Comparison of ENCODE assay signal across 1 cellular context in genomic region chr6:97654674-97655073, GRCh38.
TF ChIP-seq lines count a peak whose summit lies in the region.

No MANE protein-coding gene starts in this region.

TF ChIP-seq in GM23338, 12 proteins besides CTCF, POLR2A, EP300 and RAD21 (continued from another document):
- TF ChIP-seq ETS1 (IDR thresholded peaks at IDR 0.05) (no peak), ZNF462 (CRISPR knock-in tag; IDR thresholded peaks at IDR 0.05) (no peak), ZNF331 (CRISPR knock-in tag; IDR thresholded peaks at IDR 0.05; ENCODE audit: low read depth) (no peak), EZH2phosphoT487 (IDR thresholded peaks at IDR 0.05; ENCODE audit: unreplicated experiment) (no peak), EZH2 (IDR thresholded peaks at IDR 0.05; ENCODE audit: low read depth, unreplicated experiment) (no peak), POLR2AphosphoS5 (IDR thresholded peaks at IDR 0.05; ENCODE audit: low read depth) (no peak), JUNB (IDR thresholded peaks at IDR 0.05; ENCODE audit: unreplicated experiment) (no peak), NANOG (IDR thresholded peaks at IDR 0.05; ENCODE audit: borderline replicate concordance) (no peak)
TF ChIP-seq in GM23338: peak in this region for 0.
